ENCODE assay signal across 1 cellular context in the genomic region with DNA sequence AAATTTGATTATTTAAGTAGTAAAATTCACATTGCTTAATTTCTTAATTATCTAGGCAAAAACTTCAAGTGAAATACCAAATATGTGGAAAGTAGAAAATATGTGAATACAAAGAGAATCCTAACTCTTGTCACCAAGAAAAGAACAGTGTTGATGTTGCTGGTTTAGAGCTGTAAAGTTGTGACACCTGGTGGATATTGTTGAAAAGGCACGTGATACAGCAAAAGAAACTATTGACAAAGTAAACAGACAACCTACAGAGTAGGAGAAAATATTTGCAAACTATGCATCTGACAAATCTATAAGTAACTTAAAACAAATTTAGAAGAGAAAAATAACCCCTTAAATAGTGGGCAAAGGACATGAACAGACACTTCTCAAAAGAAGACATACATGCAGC.
TF ChIP-seq lines count a peak whose summit lies in the region.

No MANE protein-coding gene starts in this region.

TF ChIP-seq in HepG2, 621 proteins besides CTCF, POLR2A, EP300 and RAD21 (continued from another document):
- TF ChIP-seq CEBPG (CRISPR knock-in tag; IDR thresholded peaks at IDR 0.05), result 0 out of 2 replicates have a peak, but pooled peaks have one; percentile 18
- TF ChIP-seq, protein P1, sequence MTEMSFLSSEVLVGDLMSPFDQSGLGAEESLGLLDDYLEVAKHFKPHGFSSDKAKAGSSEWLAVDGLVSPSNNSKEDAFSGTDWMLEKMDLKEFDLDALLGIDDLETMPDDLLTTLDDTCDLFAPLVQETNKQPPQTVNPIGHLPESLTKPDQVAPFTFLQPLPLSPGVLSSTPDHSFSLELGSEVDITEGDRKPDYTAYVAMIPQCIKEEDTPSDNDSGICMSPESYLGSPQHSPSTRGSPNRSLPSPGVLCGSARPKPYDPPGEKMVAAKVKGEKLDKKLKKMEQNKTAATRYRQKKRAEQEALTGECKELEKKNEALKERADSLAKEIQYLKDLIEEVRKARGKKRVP (CRISPR knock-in tag; IDR thresholded peaks at IDR 0.05), result no peak
- TF ChIP-seq GATAD2A (CRISPR knock-in tag; IDR thresholded peaks at IDR 0.05), result peak; percentile 48
- TF ChIP-seq, protein P2, sequence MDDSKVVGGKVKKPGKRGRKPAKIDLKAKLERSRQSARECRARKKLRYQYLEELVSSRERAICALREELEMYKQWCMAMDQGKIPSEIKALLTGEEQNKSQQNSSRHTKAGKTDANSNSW (CRISPR knock-in tag; IDR thresholded peaks at IDR 0.05; ENCODE audit: borderline replicate concordance), result no peak
- TF ChIP-seq ZNF879 (CRISPR knock-in tag; IDR thresholded peaks at IDR 0.05), result no peak
- TF ChIP-seq ZBTB20 (CRISPR knock-in tag; IDR thresholded peaks at IDR 0.05; ENCODE audit: borderline replicate concordance, low read depth), result no peak
- no peak for TF ChIP-seq ZFP41 (CRISPR knock-in tag; IDR thresholded peaks at IDR 0.05; ENCODE audit: borderline replicate concordance)
- no peak for TF ChIP-seq ZKSCAN8 (CRISPR knock-in tag; IDR thresholded peaks at IDR 0.05; ENCODE audit: borderline replicate concordance)
- TF ChIP-seq STAG1 (CRISPR knock-in tag; IDR thresholded peaks at IDR 0.05), result peak; percentile 86
